ENCODE assay signal across 8 cellular contexts in the genomic region with DNA sequence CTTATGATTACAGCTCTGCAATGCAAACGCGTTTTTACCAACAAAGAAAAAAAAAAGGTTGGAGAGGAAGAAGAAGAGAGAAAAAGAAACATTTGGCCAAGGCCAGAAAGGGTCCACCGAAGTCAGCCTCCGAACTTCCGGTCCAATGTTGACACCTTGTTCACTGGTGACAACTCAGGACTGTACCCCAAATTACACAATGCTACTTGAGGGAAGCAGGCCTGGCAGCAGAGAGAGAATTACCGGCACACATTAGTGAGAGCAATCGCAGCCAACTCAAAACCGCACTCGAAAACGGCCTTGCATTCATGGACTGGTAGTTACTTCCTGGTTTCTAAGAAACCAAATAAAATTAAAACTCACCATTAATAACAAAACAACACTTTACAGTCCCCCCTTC.
DNase-seq lines count a peak whose midpoint lies in the region; ATAC-seq and TF ChIP-seq lines count a peak whose summit lies in the region.

No MANE protein-coding gene starts in this region.

- no peak overlapping the region for H3K4me3 Mint-ChIP-seq in activated naive CD4-positive, alpha-beta T cell treated with anti-CD3 and anti-CD28 coated beads, Interleukin-2, amount 10 ng/mL, durations not matched to agents 7 days and 5 days
- H3K4me3 Mint-ChIP-seq in activated naive CD4-positive, alpha-beta T cell treated with anti-CD3 and anti-CD28 coated beads for 36 hours, result no peak overlapping the region
- H3K4me3 Mint-ChIP-seq in stimulated activated naive CD8-positive, alpha-beta T cell treated with anti-CD3 and anti-CD28 coated beads, Interleukin-15, amount 100 ng/mL, for 72 hours, result peak overlapping the region in 1 of 2 donors; percentile 2

- no peaks in the 10 kb centered on the region for H3K9me3 ChIP-seq in Peyer's patch

- DNase-seq in activated naive CD4-positive, alpha-beta T cell treated with anti-CD3 and anti-CD28 coated beads, Interleukin-2, amount 10 ng/mL, durations not matched to agents 7 days and 5 days, result no peak
- DNase-seq in activated naive CD4-positive, alpha-beta T cell treated with anti-CD3 and anti-CD28 coated beads for 36 hours, result no peak
- peak in 2 of 3 donors; percentile 55 to 56 for DNase-seq in Peyer's patch
- no peak for DNase-seq in stimulated activated naive CD8-positive, alpha-beta T cell treated with anti-CD3 and anti-CD28 coated beads, Interleukin-15, amount 100 ng/mL, for 72 hours
- DNase-seq in central memory CD4-positive, alpha-beta T cell, result no peak
- no peak for DNase-seq in cerebellar nuclear complex (lab: John Stamatoyannopoulos, UW)
- DNase-seq in activated CD4-positive, alpha-beta T cell treated with anti-CD3 and anti-CD28 coated beads for 4 hours, result no peak

- CTCF ChIA-PET in activated naive CD4-positive, alpha-beta T cell treated with anti-CD3 and anti-CD28 coated beads, Interleukin-2, amount 10 ng/mL, durations not matched to agents 7 days and 5 days (lab: Charles Lee), result no interaction called here
- CTCF ChIA-PET in activated naive CD4-positive, alpha-beta T cell treated with anti-CD3 and anti-CD28 coated beads for 36 hours (lab: Charles Lee), result interaction anchor here (0.9 kb wide), 1 partner anchor 9 kb away, joined by 3 read pairs; no protein-coding TSS in a partner anchor

- no peaks in the 10 kb centered on the region for H3K36me3 ChIP-seq in Peyer's patch

- no peaks in the 10 kb centered on the region for H3K27me3 ChIP-seq in Peyer's patch

- H3K36me3 Mint-ChIP-seq in activated naive CD4-positive, alpha-beta T cell treated with anti-CD3 and anti-CD28 coated beads, Interleukin-2, amount 10 ng/mL, durations not matched to agents 7 days and 5 days, result no peaks in the 10 kb centered on the region
- peaks cover 2% of the 10 kb centered on the region for H3K36me3 Mint-ChIP-seq in activated naive CD4-positive, alpha-beta T cell treated with anti-CD3 and anti-CD28 coated beads for 36 hours (ENCODE audit: low read depth)

- peak overlapping the region in 2 of 4 donors; percentile 16 to 62 for H3K27ac ChIP-seq in Peyer's patch

- peak; percentile 80 for ATAC-seq in HG03066 (IDR thresholded peaks at IDR 0.05; ENCODE audit: low read depth, unreplicated experiment)
- peak; percentile 26 for ATAC-seq in stimulated activated naive CD8-positive, alpha-beta T cell treated with anti-CD3 and anti-CD28 coated beads, Interleukin-15, amount 100 ng/mL, for 72 hours

- TF ChIP-seq CTCF in Peyer's patch (IDR thresholded peaks at IDR 0.05), result no peak

- no peaks in the 10 kb centered on the region for H3K27me3 Mint-ChIP-seq in activated naive CD4-positive, alpha-beta T cell treated with anti-CD3 and anti-CD28 coated beads, Interleukin-2, amount 10 ng/mL, durations not matched to agents 7 days and 5 days
- H3K27me3 Mint-ChIP-seq in activated naive CD4-positive, alpha-beta T cell treated with anti-CD3 and anti-CD28 coated beads for 36 hours (ENCODE audit: low read depth), result no peaks in the 10 kb centered on the region
- no peaks in the 10 kb centered on the region for H3K27me3 Mint-ChIP-seq in stimulated activated naive CD8-positive, alpha-beta T cell treated with anti-CD3 and anti-CD28 coated beads, Interleukin-15, amount 100 ng/mL, for 72 hours

- peaks cover 7% of the 10 kb centered on the region for H3K4me1 Mint-ChIP-seq in activated naive CD4-positive, alpha-beta T cell treated with anti-CD3 and anti-CD28 coated beads, Interleukin-2, amount 10 ng/mL, durations not matched to agents 7 days and 5 days
- no peaks in the 10 kb centered on the region for H3K4me1 Mint-ChIP-seq in activated naive CD4-positive, alpha-beta T cell treated with anti-CD3 and anti-CD28 coated beads for 36 hours (ENCODE audit: low read depth)
- H3K4me1 Mint-ChIP-seq in stimulated activated naive CD8-positive, alpha-beta T cell treated with anti-CD3 and anti-CD28 coated beads, Interleukin-15, amount 100 ng/mL, for 72 hours, result peaks cover 11% of the 10 kb centered on the region

- intact Hi-C loops in activated naive CD4-positive, alpha-beta T cell treated with anti-CD3 and anti-CD28 coated beads for 36 hours (cut with micrococcal nuclease), result no loop called here

- no peaks in the 10 kb centered on the region for H3K9me3 Mint-ChIP-seq in activated naive CD4-positive, alpha-beta T cell treated with anti-CD3 and anti-CD28 coated beads, Interleukin-2, amount 10 ng/mL, durations not matched to agents 7 days and 5 days
- no peaks in the 10 kb centered on the region for H3K9me3 Mint-ChIP-seq in activated naive CD4-positive, alpha-beta T cell treated with anti-CD3 and anti-CD28 coated beads for 36 hours
- H3K9me3 Mint-ChIP-seq in stimulated activated naive CD8-positive, alpha-beta T cell treated with anti-CD3 and anti-CD28 coated beads, Interleukin-15, amount 100 ng/mL, for 72 hours, result no peaks in the 10 kb centered on the region

- H3K4me3 ChIP-seq in Peyer's patch, result no peak overlapping the region

- peaks cover 0 to 4% (median 0%) of the 10 kb centered on the region in 4 donors for H3K4me1 ChIP-seq in Peyer's patch

- peak overlapping the region; percentile 72 for H3K27ac Mint-ChIP-seq in activated naive CD4-positive, alpha-beta T cell treated with anti-CD3 and anti-CD28 coated beads, Interleukin-2, amount 10 ng/mL, durations not matched to agents 7 days and 5 days
- no peak overlapping the region for H3K27ac Mint-ChIP-seq in activated naive CD4-positive, alpha-beta T cell treated with anti-CD3 and anti-CD28 coated beads for 36 hours
- no peak overlapping the region for H3K27ac Mint-ChIP-seq in stimulated activated naive CD8-positive, alpha-beta T cell treated with anti-CD3 and anti-CD28 coated beads, Interleukin-15, amount 100 ng/mL, for 72 hours

- TF ChIP-seq POLR2A in Peyer's patch (IDR thresholded peaks at IDR 0.05), result no peak

Comparison
In these comparisons a context has a peak if more than half of its experiments do, and no peak if none do; other contexts are left out.
1. DNase-seq: peak in Peyer's patch (2 of 3); none in activated naive CD4-positive, alpha-beta T cell treated with anti-CD3 and anti-CD28 coated beads, Interleukin-2, amount 10 ng/mL, durations not matched to agents 7 days and 5 days (single experiment), activated naive CD4-positive, alpha-beta T cell treated with anti-CD3 and anti-CD28 coated beads for 36 hours (single experiment), stimulated activated naive CD8-positive, alpha-beta T cell treated with anti-CD3 and anti-CD28 coated beads, Interleukin-15, amount 100 ng/mL, for 72 hours (0 of 2), central memory CD4-positive, alpha-beta T cell (single experiment), cerebellar nuclear complex (0 of 2) and activated CD4-positive, alpha-beta T cell treated with anti-CD3 and anti-CD28 coated beads for 4 hours (0 of 2).